1 cellular context compared by ENCODE assay signal in genomic region chr2:161136194-161136593, GRCh38.
TF ChIP-seq lines count a peak whose summit lies in the region.

No MANE protein-coding gene starts in this region.

TF ChIP-seq in H1, 55 proteins besides CTCF, POLR2A, EP300 and RAD21 (continued from another document):
- no peak for TF ChIP-seq CHD7 (IDR thresholded peaks at IDR 0.05; ENCODE audit: insufficient replicate concordance, low read length)
